Comparison of ENCODE assay signal across 8 cellular contexts in genomic region chr2:54680397-54681032, GRCh38. TPM values are rescaled to one million over a fixed set of nuclear protein-coding genes. Genes with fewer than 3 reads are reported as not detected.
DNase-seq lines count a peak whose midpoint lies in the region; ATAC-seq and TF ChIP-seq lines count a peak whose summit lies in the region.

No MANE protein-coding gene starts in this region.

- H3K4me1 Mint-ChIP-seq in T-helper 17 cell (peaks cover 14% of the 10 kb centered on the region), progenitor cell of endocrine pancreas (ENCODE audit: low read depth) (no peaks in the 10 kb centered on the region)

- H3K9me3 ChIP-seq in T-helper 17 cell (ENCODE audit: control insufficient read depth, low read length, poor library complexity, severe bottlenecking): no peaks in the 10 kb centered on the region

- intact Hi-C loops in lower leg skin (cut with DNase I; ENCODE audit: low total_unique reads): no loop called here

- peak; percentile 21 to 22 for DNase-seq in activated CD4-positive, alpha-beta T cell treated with anti-CD3 and anti-CD28 coated beads for 24 hours (ENCODE audit: low read depth in 2 of 2)
- no peak for DNase-seq in activated CD4-positive, alpha-beta T cell treated with anti-CD3 and anti-CD28 coated beads, Interleukin-2, amount 50 U/mL, for 1 hour
- DNase-seq in T-helper 17 cell (no peak), progenitor cell of endocrine pancreas (ENCODE audit: low spot score, unreplicated experiment) (no peak), hippocampal formation (lab: John Stamatoyannopoulos, UW) (no peak), GM10248 (ENCODE audit: extremely low spot score) (no peak), lower leg skin (ENCODE audit: low spot score in 2 of 2) (no peak)

- peak; percentile 84 for ATAC-seq in HG02885 (IDR thresholded peaks at IDR 0.05; ENCODE audit: poor library complexity, unreplicated experiment)
- ATAC-seq in T-helper 17 cell: peak; percentile 69

- 71 to 72% methylated on average over 6 of the region's 6 CpGs for WGBS in lower leg skin, 2 donors

- peaks cover 15% of the 10 kb centered on the region for H3K27me3 Mint-ChIP-seq in T-helper 17 cell
- H3K27me3 Mint-ChIP-seq in progenitor cell of endocrine pancreas: peaks cover 7% of the 10 kb centered on the region

- H3K4me3 Mint-ChIP-seq in T-helper 17 cell (peak overlapping the region; percentile 85), progenitor cell of endocrine pancreas (ENCODE audit: low read depth) (no peak overlapping the region)

- TF ChIP-seq POLR2A in lower leg skin (IDR thresholded peaks at IDR 0.05): no peak

- TF ChIP-seq CTCF in progenitor cell of endocrine pancreas (IDR thresholded peaks at IDR 0.05; ENCODE audit: unreplicated experiment) (no peak), GM10248 (IDR thresholded peaks at IDR 0.05; ENCODE audit: control extremely low read depth, extremely low read depth, low read depth, missing control alignments) (no peak), lower leg skin (IDR thresholded peaks at IDR 0.05) (no peak)

- CTCF ChIA-PET in GM10248 (lab: Yijun Ruan, JAX): interaction anchor here (2.3 to 9.4 kb wide), 2 partner anchors 16 to 24 kb away, joined by 8 to 85 read pairs; no protein-coding TSS in a partner anchor

- H3K9me3 Mint-ChIP-seq in progenitor cell of endocrine pancreas (ENCODE audit: low read depth): no peaks in the 10 kb centered on the region

- no peaks in the 10 kb centered on the region for H3K36me3 Mint-ChIP-seq in T-helper 17 cell (ENCODE audit: low read depth)
- no peaks in the 10 kb centered on the region for H3K36me3 Mint-ChIP-seq in progenitor cell of endocrine pancreas (ENCODE audit: insufficient read depth)

- no peak overlapping the region for H3K27ac Mint-ChIP-seq in T-helper 17 cell
- H3K27ac Mint-ChIP-seq in progenitor cell of endocrine pancreas: peak overlapping the region; percentile 5

- POLR2A ChIA-PET in GM10248 (lab: Yijun Ruan, JAX): no interaction called here

- H3K4me3 ChIP-seq in lower leg skin (ENCODE audit: low read depth, poor library complexity, severe bottlenecking): no peak overlapping the region

RNA-seq across cellular contexts. Expression of gene EML6, which starts 42.9 kb away (rescaled TPM):
- 1 to 10 TPM; 2.2 to 4.0 TPM for total RNA-seq in T-helper 17 cell
- 2.6 and 4.0 TPM in 2 replicates for total RNA-seq in progenitor cell of endocrine pancreas
- total RNA-seq in lower leg skin: 1 to 10 TPM; 1.8 to 4.4 (median 3.3) TPM

Comparison
In these comparisons a context has a peak if more than half of its experiments do, and no peak if none do; other contexts are left out.
1. DNase-seq: peak in activated CD4-positive, alpha-beta T cell treated with anti-CD3 and anti-CD28 coated beads for 24 hours (2 of 2); none in activated CD4-positive, alpha-beta T cell treated with anti-CD3 and anti-CD28 coated beads, Interleukin-2, amount 50 U/mL, for 1 hour (single experiment), T-helper 17 cell (0 of 3), progenitor cell of endocrine pancreas (single experiment), hippocampal formation (0 of 2), GM10248 (single experiment) and lower leg skin (0 of 2).